Comparison of ENCODE assay signal across 19 cellular contexts in the genomic region with DNA sequence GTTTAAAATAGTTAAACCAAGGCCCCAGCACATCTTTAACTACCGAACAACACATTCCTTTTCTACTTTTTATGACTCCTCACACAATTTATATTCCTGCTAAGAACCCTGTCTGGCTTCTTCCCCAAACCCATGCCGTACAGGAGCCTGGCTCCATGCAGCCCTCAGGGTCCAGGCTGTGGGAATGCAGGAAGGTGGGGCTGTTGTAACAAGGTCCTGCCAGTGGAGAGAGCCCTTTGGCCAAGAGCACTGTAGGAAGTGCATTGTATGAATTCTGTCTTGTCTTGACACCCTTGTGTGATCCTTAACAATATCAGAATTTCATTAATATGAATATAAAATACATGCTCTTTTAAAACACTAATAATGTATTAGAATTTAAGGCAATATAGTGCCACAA.
A peak's percentile ranks its signal among the peaks of the same experiment; 100 is the strongest.
DNase-seq lines count a peak whose midpoint lies in the region; ATAC-seq and TF ChIP-seq lines count a peak whose summit lies in the region.
"Had no signal": no experiment of that assay in that cellular context is flagged by ENCODE, and none has a peak within 500 bp of the region (broad histone marks: within the 10 kb centered on the region; RNA-seq: fewer than 3 reads in every experiment).

No MANE protein-coding gene starts in this region.

- H4K20me1 ChIP-seq in HCT116 (ENCODE audit: insufficient read depth) = no peaks in the 10 kb centered on the region

- no peak overlapping the region for H2AFZ ChIP-seq in HCT116 (ENCODE audit: low read depth, low read length, poor library complexity, severe bottlenecking)
- H2AFZ ChIP-seq: GM23248 had no signal

- DNase-seq in HCT116 (ENCODE audit: low read depth, low spot score) = no peak
- DNase-seq in WERI-Rb-1 = peak; percentile 25
- DNase-seq in left kidney (ENCODE audit: low read depth, low spot score) = peak; percentile 25
- no peak for DNase-seq in DMS114 treated with DMSO at 0.1 percent for 48 hours (lab: John Stamatoyannopoulos, UW; ENCODE audit: unreplicated experiment)
- no peak for DNase-seq in activated effector memory CD4-positive, alpha-beta T cell treated with anti-CD3 and anti-CD28 coated beads, Interleukin-2, amount 50 U/mL, for 16 hours
- DNase-seq in esophagus muscularis mucosa (ENCODE audit: extremely low spot score) = no peak
- DNase-seq: activated T-cell treated with anti-CD3 and anti-CD28 coated beads, Interleukin-2, amount 50 U/mL, for 72 hours; brain microvascular endothelial cell; GM23248; MV-4-11; NCI-H2029; NCI-H510A treated with DMSO at 0.1 percent for 48 hours; ovary; stimulated activated CD4-positive, alpha-beta T cell treated with anti-CD3 and anti-CD28 coated beads, Interleukin-1b, Interleukin-23, amount 100 ng/mL, for 48 hours; stimulated activated naive CD8-positive, alpha-beta T cell treated with anti-CD3 and anti-CD28 coated beads, Interleukin-15, Interleukin-2, amounts not matched to agents 100 U/mL and 50 U/mL, for 24 hours; T-helper 2 cell had no signal

- peak; percentile 80 for ATAC-seq in HCT116
- no peak for ATAC-seq in HG02571 (IDR thresholded peaks at IDR 0.05; ENCODE audit: unreplicated experiment)
- ATAC-seq: activated T-cell treated with anti-CD3 and anti-CD28 coated beads, Interleukin-2, amount 50 U/mL, for 72 hours; stimulated activated naive CD8-positive, alpha-beta T cell treated with anti-CD3 and anti-CD28 coated beads, Interleukin-15, Interleukin-2, amounts not matched to agents 100 U/mL and 50 U/mL, for 24 hours had no signal

- peak; percentile 37; the same call in 1 of the 2 replicates for TF ChIP-seq RAD21 in HCT116 (IDR thresholded peaks at IDR 0.05; ENCODE audit: low read depth)

- no peak overlapping the region for H3K9ac ChIP-seq in HCT116 (ENCODE audit: low read length)
- H3K9ac ChIP-seq: GM23248 had no signal

- no peaks in the 10 kb centered on the region for H3K36me3 ChIP-seq in HCT116 (ENCODE audit: control insufficient read depth in 1 of 2, insufficient read depth in 2 of 2, low read length in 2 of 2)
- H3K36me3 ChIP-seq in WERI-Rb-1 = no peaks in the 10 kb centered on the region
- no peaks in the 10 kb centered on the region for H3K36me3 ChIP-seq in esophagus muscularis mucosa
- H3K36me3 ChIP-seq: brain microvascular endothelial cell, ovary had no signal

- TF ChIP-seq EP300 in esophagus muscularis mucosa (IDR thresholded peaks at IDR 0.05) = no peak

- H3K27ac ChIP-seq in C4-2B (no peak overlapping the region), HCT116 (ENCODE audit: low read depth, low read length) (no peak overlapping the region), WERI-Rb-1 (no peak overlapping the region), esophagus muscularis mucosa (replicated peaks in 1 of 4) (no peak overlapping the region)
- H3K27ac ChIP-seq: brain microvascular endothelial cell, GM23248, ovary had no signal

- RAD21 ChIA-PET in HCT116 (lab: Charles Lee; ENCODE audit: low non-redundant PET in 1 of 2, low total read pairs in 2 of 2, uncharacterized antibody in 2 of 2, unreplicated experiment in 2 of 2) = no interaction called here

- H3K4me2 ChIP-seq in HCT116 (ENCODE audit: low read length) = no peak overlapping the region

- no peak overlapping the region for H3K4me3 ChIP-seq in HCT116 (replicated peaks in 1 of 2; ENCODE audit: low read depth in 1 of 2, low read length in 2 of 2)
- H3K4me3 ChIP-seq in WERI-Rb-1 (ENCODE audit: low read depth, low read length) = no peak overlapping the region
- no peak overlapping the region for H3K4me3 ChIP-seq in esophagus muscularis mucosa
- H3K4me3 ChIP-seq: GM23248, lung, ovary had no signal

- TF ChIP-seq POLR2A in HCT116 (IDR thresholded peaks at IDR 0.05; ENCODE audit: borderline replicate concordance, extremely low read depth, insufficient read depth, insufficient read length) (no peak), esophagus muscularis mucosa (IDR thresholded peaks at IDR 0.05; ENCODE audit: low read depth) (no peak)

- intact Hi-C loops in HCT116 (cut with micrococcal nuclease) (no loop called here), esophagus muscularis mucosa (cut with DNase I) (no loop called here)

- TF ChIP-seq CTCF in C4-2B (conservative IDR thresholded peaks at IDR 0.05) (0 out of 2 replicates have a peak, but pooled peaks have one; percentile 6), HCT116 (IDR thresholded peaks at IDR 0.05 in 2 of 3, conservative IDR thresholded peaks at IDR 0.05 in 1 of 3; ENCODE audit: borderline replicate concordance in 1 of 3, insufficient read depth in 1 of 3, low read depth in 2 of 3, low read length in 2 of 3) (peak in 1 of 3 experiments; percentile 20; a peak in 2 of 6 replicates), WERI-Rb-1 (IDR thresholded peaks at IDR 0.05; ENCODE audit: low read depth, low read length) (peak; percentile 47; the same call in 1 of the 2 replicates), esophagus muscularis mucosa (IDR thresholded peaks at IDR 0.05) (no peak)

- H3K27me3 ChIP-seq in HCT116 (ENCODE audit: insufficient read depth, low read length) (no peaks in the 10 kb centered on the region), WERI-Rb-1 (ENCODE audit: insufficient read depth, low read depth, severe bottlenecking) (no peaks in the 10 kb centered on the region), esophagus muscularis mucosa (no peaks in the 10 kb centered on the region)
- H3K27me3 ChIP-seq: brain microvascular endothelial cell, ovary had no signal

- H3K4me1 ChIP-seq in HCT116 (ENCODE audit: control insufficient read depth in 1 of 2, insufficient read depth in 2 of 2, low read length in 2 of 2) (no peaks in the 10 kb centered on the region), esophagus muscularis mucosa (no peaks in the 10 kb centered on the region)

- BruUV-seq in HCT116 (replicated peaks; lab: Mats Ljungman, UMichigan) = no TSS peak

- 46% methylated on average over 2 of the region's 2 CpGs for WGBS in esophagus muscularis mucosa

- POLR2A ChIA-PET in HCT116 (lab: Charles Lee) = no interaction called here

- CTCF ChIA-PET in HCT116 (lab: Charles Lee) = no interaction called here

- no peaks in the 10 kb centered on the region for H3K9me2 ChIP-seq in HCT116 (ENCODE audit: insufficient read depth)

- H3K9me3 ChIP-seq in HCT116 (ENCODE audit: control insufficient read depth in 1 of 2, insufficient read depth in 1 of 2, low read depth in 1 of 2, low read length in 2 of 2) = no peaks in the 10 kb centered on the region
- no peaks in the 10 kb centered on the region for H3K9me3 ChIP-seq in WERI-Rb-1 (ENCODE audit: severe bottlenecking)
- no peaks in the 10 kb centered on the region for H3K9me3 ChIP-seq in esophagus muscularis mucosa
- H3K9me3 ChIP-seq: ovary had no signal

- H3K79me2 ChIP-seq in HCT116 (ENCODE audit: insufficient read depth, low read length) = no peaks in the 10 kb centered on the region

TF ChIP-seq in HCT116, 20 proteins besides CTCF, POLR2A, EP300 and RAD21:
- TF ChIP-seq EZH2 (IDR thresholded peaks at IDR 0.05) (no peak), YY1 (IDR thresholded peaks at IDR 0.05; ENCODE audit: extremely low read depth, insufficient replicate concordance, low read depth, low read length) (no peak), TCF7L2 (IDR thresholded peaks at IDR 0.05; ENCODE audit: borderline replicate concordance, extremely low read depth, insufficient read depth, insufficient read length) (no peak), ZFX (IDR thresholded peaks at IDR 0.05) (no peak)
- TF ChIP-seq, protein P1, sequence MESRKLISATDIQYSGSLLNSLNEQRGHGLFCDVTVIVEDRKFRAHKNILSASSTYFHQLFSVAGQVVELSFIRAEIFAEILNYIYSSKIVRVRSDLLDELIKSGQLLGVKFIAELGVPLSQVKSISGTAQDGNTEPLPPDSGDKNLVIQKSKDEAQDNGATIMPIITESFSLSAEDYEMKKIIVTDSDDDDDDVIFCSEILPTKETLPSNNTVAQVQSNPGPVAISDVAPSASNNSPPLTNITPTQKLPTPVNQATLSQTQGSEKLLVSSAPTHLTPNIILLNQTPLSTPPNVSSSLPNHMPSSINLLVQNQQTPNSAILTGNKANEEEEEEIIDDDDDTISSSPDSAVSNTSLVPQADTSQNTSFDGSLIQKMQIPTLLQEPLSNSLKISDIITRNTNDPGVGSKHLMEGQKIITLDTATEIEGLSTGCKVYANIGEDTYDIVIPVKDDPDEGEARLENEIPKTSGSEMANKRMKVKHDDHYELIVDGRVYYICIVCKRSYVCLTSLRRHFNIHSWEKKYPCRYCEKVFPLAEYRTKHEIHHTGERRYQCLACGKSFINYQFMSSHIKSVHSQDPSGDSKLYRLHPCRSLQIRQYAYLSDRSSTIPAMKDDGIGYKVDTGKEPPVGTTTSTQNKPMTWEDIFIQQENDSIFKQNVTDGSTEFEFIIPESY (IDR thresholded peaks at IDR 0.05; ENCODE audit: extremely low read depth, insufficient replicate concordance, low read length) = no peak

Comparison
In these comparisons a context has a peak if more than half of its experiments do, and no peak if none do; other contexts are left out.
1. CTCF ChIP-seq: peak in C4-2B (single experiment) and WERI-Rb-1 (single experiment); none in esophagus muscularis mucosa (0 of 3).
2. DNase-seq: peak in WERI-Rb-1 (single experiment) and left kidney (single experiment); none in HCT116 (single experiment), DMS114 treated with DMSO at 0.1 percent for 48 hours (single experiment), activated effector memory CD4-positive, alpha-beta T cell treated with anti-CD3 and anti-CD28 coated beads, Interleukin-2, amount 50 U/mL, for 16 hours (single experiment) and esophagus muscularis mucosa (single experiment).